Comparison of ENCODE assay signal across 33 cellular contexts in the genomic region with DNA sequence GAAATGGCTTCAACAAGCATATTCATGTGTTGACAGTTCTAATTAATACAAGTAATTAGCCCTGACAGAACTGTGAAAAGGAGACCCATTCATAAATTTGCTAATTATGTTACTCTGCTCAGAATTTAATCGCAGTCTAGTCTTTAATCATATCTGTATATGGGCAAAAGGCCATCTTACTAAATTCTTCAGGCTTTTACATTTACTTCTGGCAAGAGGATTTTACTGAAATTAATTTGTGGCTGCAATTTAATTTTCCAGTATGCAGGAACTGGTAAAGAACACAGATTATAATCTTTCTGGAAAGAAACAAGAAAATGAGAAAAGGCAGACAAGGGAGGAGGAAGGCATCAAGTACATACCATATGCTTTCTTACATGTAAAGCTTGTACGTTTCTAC.
DNase-seq lines count a peak whose midpoint lies in the region; ATAC-seq and TF ChIP-seq lines count a peak whose summit lies in the region.
"Had no signal": no experiment of that assay in that cellular context is flagged by ENCODE, and none has a peak within 500 bp of the region (broad histone marks: within the 10 kb centered on the region; RNA-seq: fewer than 3 reads in every experiment).

No MANE protein-coding gene starts in this region.

- no peak for TF ChIP-seq CTCF in SK-N-SH (IDR thresholded peaks at IDR 0.05)
- TF ChIP-seq CTCF in heart right ventricle (IDR thresholded peaks at IDR 0.05) = no peak

- H3K36me3 ChIP-seq in SK-N-SH (replicated peaks in 1 of 2; ENCODE audit: control insufficient read depth in 1 of 2, insufficient read depth in 2 of 2, low read length in 1 of 2) (no peaks in the 10 kb centered on the region), heart right ventricle (no peaks in the 10 kb centered on the region)
- H3K36me3 ChIP-seq: BE2C, BLaER1 had no signal

- CTCF ChIA-PET in SK-N-SH (lab: Yijun Ruan, JAX) = no interaction called here

- no peaks in the 10 kb centered on the region for H3K79me2 ChIP-seq in SK-N-SH (ENCODE audit: insufficient read depth)

- no peak overlapping the region for H3K4me3 ChIP-seq in SK-N-SH (ENCODE audit: low read depth in 2 of 2, low read length in 1 of 2)
- H3K4me3 ChIP-seq in heart right ventricle = no peak overlapping the region
- H3K4me3 ChIP-seq: A549; BLaER1; BLaER1 treated with 17β-estradiol and CSF1 and Interleukin-3, amounts not matched to agents 10 nM and 100 nM had no signal

- POLR2A ChIA-PET in SK-N-SH (lab: Yijun Ruan, JAX) = no interaction called here

- TF ChIP-seq EP300 in SK-N-SH (IDR thresholded peaks at IDR 0.05; ENCODE audit: borderline replicate concordance in 1 of 2, low read depth in 1 of 2, low read length in 1 of 2) = no peak

- H4K20me1 ChIP-seq in SK-N-SH (ENCODE audit: insufficient read depth) = no peaks in the 10 kb centered on the region
- H4K20me1 ChIP-seq: BLaER1; BLaER1 treated with 17β-estradiol and CSF1 and Interleukin-3, amounts not matched to agents 10 nM and 100 nM had no signal

- no peak for TF ChIP-seq RAD21 in SK-N-SH (IDR thresholded peaks at IDR 0.05; ENCODE audit: low read length)

- WGBS in SK-N-SH (ENCODE audit: low lambda C conversion rate) = 41% methylated on average over 2 of the region's 2 CpGs
- WGBS in heart right ventricle, 2 donors = 90 to 91% methylated on average over 2 of the region's 2 CpGs

- H3K27me3 ChIP-seq in SK-N-SH (ENCODE audit: insufficient read depth) (no peaks in the 10 kb centered on the region), heart right ventricle (no peaks in the 10 kb centered on the region)
- H3K27me3 ChIP-seq: BE2C; BLaER1; BLaER1 treated with 17β-estradiol and CSF1 and Interleukin-3, amounts not matched to agents 10 nM and 100 nM had no signal

- H3K9ac ChIP-seq in SK-N-SH = no peak overlapping the region
- H3K9ac ChIP-seq: BLaER1; BLaER1 treated with 17β-estradiol and CSF1 and Interleukin-3, amounts not matched to agents 10 nM and 100 nM had no signal

- ATAC-seq in SK-N-SH treated with all-trans-retinoic acid at 6 μM for 48 hours = peak; percentile 71
- no peak for ATAC-seq in heart right ventricle
- no peak for ATAC-seq in activated T-cell treated with anti-CD3 and anti-CD28 coated beads, Interleukin-2, amount 50 U/mL, for 4 hours
- ATAC-seq: A549; CD8-positive, alpha-beta T cell had no signal

- no peaks in the 10 kb centered on the region for H3F3A ChIP-seq in SK-N-SH (replicated peaks; ENCODE audit: insufficient read depth)

- no peaks in the 10 kb centered on the region for H3K27me3 Mint-ChIP-seq in activated T-cell treated with anti-CD3 and anti-CD28 coated beads, Interleukin-2, amount 50 U/mL, for 4 hours (ENCODE audit: low read depth)
- H3K27me3 Mint-ChIP-seq: B cell; CD4-positive, alpha-beta memory T cell; CD4-positive, alpha-beta T cell; CD4-positive, CD25-positive, alpha-beta regulatory T cell; CD8-positive, alpha-beta memory T cell had no signal

- H3K4me1 ChIP-seq in SK-N-SH (ENCODE audit: control insufficient read depth in 1 of 2, insufficient read depth in 2 of 2, low read depth in 1 of 2, low read length in 1 of 2) (peaks cover 0 to 3% of the 10 kb centered on the region in 2 experiments; a peak in 2 of 4 replicates), heart right ventricle (peaks cover 0 to 12% (median 0%) of the 10 kb centered on the region in 9 donors)
- H3K4me1 ChIP-seq: BE2C, BLaER1 had no signal

- H3K9me3 ChIP-seq in SK-N-SH (0 out of 2 replicates have a peak, but pooled peaks cover 3% of the 10 kb centered on the region), heart right ventricle (peaks cover 0 to 25% (median 0%) of the 10 kb centered on the region in 11 donors)
- H3K9me3 ChIP-seq: A549, BE2C, Caco-2 had no signal

- DNase-seq in SK-N-DZ (ENCODE audit: low spot score) (peak; percentile 12), SK-N-SH (no peak), heart right ventricle (no peak), kidney glomerular epithelial cell (lab: John Stamatoyannopoulos, UW) (no peak)
- no peak for DNase-seq in activated T-cell treated with anti-CD3 and anti-CD28 coated beads, Interleukin-2, amount 50 U/mL, for 4 hours
- DNase-seq: 8988T; ACHN; AML-193; BE2C; C1 segment of cervical spinal cord; Caco-2; Calu3; CD4-positive, alpha-beta memory T cell; CD4-positive, alpha-beta T cell; CD4-positive, CD25-positive, alpha-beta regulatory T cell; CD8-positive, alpha-beta memory T cell; CD8-positive, alpha-beta T cell; COR-L47; DMS 273 treated with DMSO at 0.1 percent for 48 hours; DMS153; DMS53; DMS79; DMS79 treated with DMSO at 0.1 percent for 48 hours; DND-41; EL had no signal

- no peak overlapping the region for H3K4me3 Mint-ChIP-seq in activated T-cell treated with anti-CD3 and anti-CD28 coated beads, Interleukin-2, amount 50 U/mL, for 4 hours
- H3K4me3 Mint-ChIP-seq: B cell; CD14-positive monocyte; CD4-positive, alpha-beta memory T cell; CD4-positive, alpha-beta T cell; CD4-positive, CD25-positive, alpha-beta regulatory T cell; CD8-positive, alpha-beta memory T cell; CD8-positive, alpha-beta T cell had no signal

- intact Hi-C loops in heart right ventricle (cut with DNase I) = no loop called here

- peaks cover 12% of the 10 kb centered on the region for H3K9me3 Mint-ChIP-seq in activated T-cell treated with anti-CD3 and anti-CD28 coated beads, Interleukin-2, amount 50 U/mL, for 4 hours

- no peak overlapping the region for H2AFZ ChIP-seq in SK-N-SH (ENCODE audit: low read depth)

- H3K27ac ChIP-seq in SK-N-SH (ENCODE audit: low read depth in 2 of 2, low read length in 1 of 2) = no peak overlapping the region
- H3K27ac ChIP-seq in heart right ventricle = no peak overlapping the region
- H3K27ac ChIP-seq: 22Rv1; BLaER1; BLaER1 treated with 17β-estradiol and CSF1 and Interleukin-3, amounts not matched to agents 10 nM and 100 nM; C4-2B had no signal

- H3K4me2 ChIP-seq in SK-N-SH = no peak overlapping the region
- H3K4me2 ChIP-seq: A549; BLaER1; BLaER1 treated with 17β-estradiol and CSF1 and Interleukin-3, amounts not matched to agents 10 nM and 100 nM had no signal

- H3K9me2 ChIP-seq in SK-N-SH = no peaks in the 10 kb centered on the region

- peaks cover 20% of the 10 kb centered on the region for H3K36me3 Mint-ChIP-seq in activated T-cell treated with anti-CD3 and anti-CD28 coated beads, Interleukin-2, amount 50 U/mL, for 4 hours (ENCODE audit: insufficient read depth)

- no peaks in the 10 kb centered on the region for H3K4me1 Mint-ChIP-seq in activated T-cell treated with anti-CD3 and anti-CD28 coated beads, Interleukin-2, amount 50 U/mL, for 4 hours (ENCODE audit: low read depth)
- H3K4me1 Mint-ChIP-seq: B cell; CD14-positive monocyte; CD8-positive, alpha-beta memory T cell had no signal

TF ChIP-seq in SK-N-SH, 30 proteins besides CTCF, POLR2A, EP300 and RAD21:
- TF ChIP-seq TCF12 (IDR thresholded peaks at IDR 0.05) (peak; percentile 36; the same call in 1 of the 2 replicates), NFIC (IDR thresholded peaks at IDR 0.05; ENCODE audit: borderline replicate concordance) (no peak)
- TF ChIP-seq, protein P1, sequence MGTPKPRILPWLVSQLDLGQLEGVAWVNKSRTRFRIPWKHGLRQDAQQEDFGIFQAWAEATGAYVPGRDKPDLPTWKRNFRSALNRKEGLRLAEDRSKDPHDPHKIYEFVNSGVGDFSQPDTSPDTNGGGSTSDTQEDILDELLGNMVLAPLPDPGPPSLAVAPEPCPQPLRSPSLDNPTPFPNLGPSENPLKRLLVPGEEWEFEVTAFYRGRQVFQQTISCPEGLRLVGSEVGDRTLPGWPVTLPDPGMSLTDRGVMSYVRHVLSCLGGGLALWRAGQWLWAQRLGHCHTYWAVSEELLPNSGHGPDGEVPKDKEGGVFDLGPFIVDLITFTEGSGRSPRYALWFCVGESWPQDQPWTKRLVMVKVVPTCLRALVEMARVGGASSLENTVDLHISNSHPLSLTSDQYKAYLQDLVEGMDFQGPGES (IDR thresholded peaks at IDR 0.05; ENCODE audit: low read depth, low read length) = no peak

TF ChIP-seq in SK-N-SH treated with all-trans-retinoic acid at 6 μM for 48 hours, 23 proteins besides CTCF, POLR2A, EP300 and RAD21:
- TF ChIP-seq ISL1 (CRISPR knock-in tag; IDR thresholded peaks at IDR 0.05) = peak; percentile 85
- TF ChIP-seq ARNTL (CRISPR knock-in tag; IDR thresholded peaks at IDR 0.05; ENCODE audit: borderline replicate concordance, low read depth) = no peak
- peak; percentile 56 for TF ChIP-seq TCF4 (CRISPR knock-in tag; IDR thresholded peaks at IDR 0.05; ENCODE audit: borderline replicate concordance)
